ENCODE assay signal across 32 cellular contexts in genomic region chr6:130288065-130288464, GRCh38.
"Had no signal": no experiment of that assay in that cellular context is flagged by ENCODE, and none has a peak within 500 bp of the region (broad histone marks: within the 10 kb centered on the region; RNA-seq: fewer than 3 reads in every experiment).

No MANE protein-coding gene starts in this region.

- DNase-seq: activated B cell treated with CpG ODN at 0.5 μM for 24 hours; activated CD4-positive, alpha-beta T cell treated with anti-CD3 and anti-CD28 coated beads for 48 hours; activated CD4-positive, alpha-beta T cell treated with anti-CD3 and anti-CD28 coated beads, Interleukin-2, amount 50 U/mL, for 1 hour; activated CD4-positive, alpha-beta T cell treated with anti-CD3 and anti-CD28 coated beads, Interleukin-2, amount 50 U/mL, for 48 hours; activated CD8-positive, alpha-beta memory T cell treated with anti-CD3 and anti-CD28 coated beads for 24 hours; activated CD8-positive, alpha-beta T cell treated with anti-CD3 and anti-CD28 coated beads for 36 hours; activated effector memory CD4-positive, alpha-beta T cell treated with anti-CD3 and anti-CD28 coated beads, Interleukin-2, amount 50 U/mL, for 16 hours; activated naive CD4-positive, alpha-beta T cell treated with anti-CD3 and anti-CD28 coated beads, Interleukin-2, amount 10 ng/mL, durations not matched to agents 7 days and 5 days; activated naive CD8-positive, alpha-beta T cell treated with anti-CD3 and anti-CD28 coated beads, Interleukin-2, amount 10 ng/mL, durations not matched to agents 7 days and 5 days; activated T-cell treated with anti-CD3 and anti-CD28 coated beads, Interleukin-2, amount 50 U/mL, for 4 hours; body of pancreas; caudate nucleus; cortex of kidney; dermis blood vessel endothelial cell; effector CD4-positive, alpha-beta T cell; effector memory CD8-positive, alpha-beta T cell; erythroblast; foreskin melanocyte; hippocampal formation; T-helper 1 cell; T-helper 17 cell; T1000; WERI-Rb-1 had no signal

- H3K36me3 Mint-ChIP-seq: activated naive CD4-positive, alpha-beta T cell treated with anti-CD3 and anti-CD28 coated beads, Interleukin-2, amount 10 ng/mL, durations not matched to agents 7 days and 5 days; activated naive CD4-positive, alpha-beta T cell treated with anti-CD3 and anti-CD28 coated beads, Interleukin-2, amount 50 U/mL, for 72 hours; activated naive CD8-positive, alpha-beta T cell treated with anti-CD3 and anti-CD28 coated beads, Interleukin-2, amount 10 ng/mL, durations not matched to agents 7 days and 5 days had no signal

- H3K27me3 ChIP-seq: ascending aorta, body of pancreas, esophagus muscularis mucosa, gastroesophageal sphincter had no signal

- H3K27me3 Mint-ChIP-seq: activated B cell treated with CpG ODN at 0.5 μM for 24 hours; activated CD8-positive, alpha-beta T cell treated with anti-CD3 and anti-CD28 coated beads for 36 hours; activated naive CD4-positive, alpha-beta T cell treated with anti-CD3 and anti-CD28 coated beads, Interleukin-2, amount 10 ng/mL, durations not matched to agents 7 days and 5 days; activated naive CD8-positive, alpha-beta T cell treated with anti-CD3 and anti-CD28 coated beads, Interleukin-2, amount 10 ng/mL, durations not matched to agents 7 days and 5 days; effector memory CD8-positive, alpha-beta T cell; T-helper 17 cell had no signal

- H3K27ac ChIP-seq: ascending aorta, body of pancreas, esophagus muscularis mucosa, gastroesophageal sphincter, WERI-Rb-1 had no signal

- H3K4me3 ChIP-seq: ascending aorta, body of pancreas, esophagus muscularis mucosa, gastroesophageal sphincter had no signal

- H3K4me1 ChIP-seq: ascending aorta, body of pancreas, esophagus muscularis mucosa, gastroesophageal sphincter had no signal

- H3K4me1 Mint-ChIP-seq: activated naive CD4-positive, alpha-beta T cell treated with anti-CD3 and anti-CD28 coated beads, Interleukin-2, amount 10 ng/mL, durations not matched to agents 7 days and 5 days; activated naive CD8-positive, alpha-beta T cell treated with anti-CD3 and anti-CD28 coated beads, Interleukin-2, amount 10 ng/mL, durations not matched to agents 7 days and 5 days had no signal

- H3K4me3 Mint-ChIP-seq: activated B cell treated with CpG ODN at 0.5 μM for 24 hours; activated CD8-positive, alpha-beta T cell treated with anti-CD3 and anti-CD28 coated beads for 36 hours; activated naive CD4-positive, alpha-beta T cell treated with anti-CD3 and anti-CD28 coated beads, Interleukin-2, amount 10 ng/mL, durations not matched to agents 7 days and 5 days; activated naive CD8-positive, alpha-beta T cell treated with anti-CD3 and anti-CD28 coated beads, Interleukin-2, amount 10 ng/mL, durations not matched to agents 7 days and 5 days; activated T-cell treated with anti-CD3 and anti-CD28 coated beads, Interleukin-2, amount 50 U/mL, for 4 hours; activated T-helper 1 cell treated with anti-CD3 and anti-CD28 coated beads, Interleukin-12 subunit alpha, Interleukin-12 subunit beta, Interleukin-2, Interleukin-4 antibody, amounts not matched to agents 30 ng/mL and 10 ng/mL and 1 ng/mL, durations not matched to agents 14 hours and 24 hours and 36 hours; effector memory CD8-positive, alpha-beta T cell; T-helper 17 cell; T-helper 2 cell treated with Interferon-gamma antibody and Interleukin-4, amounts not matched to agents 5 μg/mL and 100 μg/mL, for 36 hours had no signal

- H3K9me3 Mint-ChIP-seq: activated B cell treated with CpG ODN at 0.5 μM for 24 hours; activated CD8-positive, alpha-beta T cell treated with anti-CD3 and anti-CD28 coated beads for 36 hours; activated naive CD4-positive, alpha-beta T cell treated with anti-CD3 and anti-CD28 coated beads, Interleukin-2, amount 10 ng/mL, durations not matched to agents 7 days and 5 days; activated naive CD4-positive, alpha-beta T cell treated with anti-CD3 and anti-CD28 coated beads, Interleukin-2, amount 50 U/mL, for 72 hours; activated naive CD8-positive, alpha-beta T cell treated with anti-CD3 and anti-CD28 coated beads, Interleukin-2, amount 10 ng/mL, durations not matched to agents 7 days and 5 days; activated T-cell treated with anti-CD3 and anti-CD28 coated beads, Interleukin-2, amount 50 U/mL, for 4 hours; activated T-helper 1 cell treated with anti-CD3 and anti-CD28 coated beads, Interleukin-12 subunit alpha, Interleukin-12 subunit beta, Interleukin-2, Interleukin-4 antibody, amounts not matched to agents 30 ng/mL and 10 ng/mL and 1 ng/mL, durations not matched to agents 14 hours and 24 hours and 36 hours; activated T-helper 2 cell treated with anti-CD3 and anti-CD28 coated beads, Interferon-gamma antibody, Interleukin-2, Interleukin-4, amounts not matched to agents 10 μg/mL and 5 μg/mL and 100 μg/mL, durations not matched to agents 14 hours and 24 hours and 36 hours; effector memory CD8-positive, alpha-beta T cell; T-helper 2 cell treated with Interferon-gamma antibody and Interleukin-4, amounts not matched to agents 5 μg/mL and 100 μg/mL, for 36 hours had no signal

- ATAC-seq: activated CD4-positive, CD25-positive, alpha-beta regulatory T cell treated with anti-CD3 and anti-CD28 coated beads, Interleukin-2, amount 50 U/mL, for 24 hours; activated CD8-positive, alpha-beta T cell treated with anti-CD3 and anti-CD28 coated beads for 36 hours; activated naive CD4-positive, alpha-beta T cell treated with anti-CD3 and anti-CD28 coated beads, Interleukin-2, amount 50 U/mL, for 72 hours; activated T-cell treated with anti-CD3 and anti-CD28 coated beads, Interleukin-2, amount 50 U/mL, for 4 hours; body of pancreas; effector memory CD8-positive, alpha-beta T cell; gastroesophageal sphincter; T-helper 17 cell had no signal

- H3K36me3 ChIP-seq: ascending aorta, esophagus muscularis mucosa, gastroesophageal sphincter, WERI-Rb-1 had no signal

- H3K27ac Mint-ChIP-seq: activated B cell treated with CpG ODN at 0.5 μM for 24 hours; activated CD8-positive, alpha-beta T cell treated with anti-CD3 and anti-CD28 coated beads for 36 hours; activated naive CD4-positive, alpha-beta T cell treated with anti-CD3 and anti-CD28 coated beads, Interleukin-2, amount 10 ng/mL, durations not matched to agents 7 days and 5 days; activated naive CD4-positive, alpha-beta T cell treated with anti-CD3 and anti-CD28 coated beads, Interleukin-2, amount 50 U/mL, for 72 hours; activated naive CD8-positive, alpha-beta T cell treated with anti-CD3 and anti-CD28 coated beads, Interleukin-2, amount 10 ng/mL, durations not matched to agents 7 days and 5 days; activated T-helper 1 cell treated with anti-CD3 and anti-CD28 coated beads, Interleukin-12 subunit alpha, Interleukin-12 subunit beta, Interleukin-2, Interleukin-4 antibody, amounts not matched to agents 30 ng/mL and 10 ng/mL and 1 ng/mL, durations not matched to agents 14 hours and 24 hours and 36 hours; activated T-helper 2 cell treated with anti-CD3 and anti-CD28 coated beads, Interferon-gamma antibody, Interleukin-2, Interleukin-4, amounts not matched to agents 10 μg/mL and 5 μg/mL and 100 μg/mL, durations not matched to agents 14 hours and 24 hours and 36 hours; T-helper 17 cell; T-helper 2 cell treated with Interferon-gamma antibody and Interleukin-4, amounts not matched to agents 5 μg/mL and 100 μg/mL, for 36 hours had no signal

- H3K9me3 ChIP-seq: ascending aorta, body of pancreas, esophagus muscularis mucosa, gastroesophageal sphincter had no signal

- FAIRE-seq: colon had no signal
